In genomic region chr13:112071011-112071901, GRCh38 we compare ENCODE assay signal across 1 cellular context.
TF ChIP-seq lines count a peak whose summit lies in the region.

No MANE protein-coding gene starts in this region.

TF ChIP-seq in H1, 55 proteins besides CTCF, POLR2A, EP300 and RAD21 (continued from another document):
- TF ChIP-seq MAX (IDR thresholded peaks at IDR 0.05) (no peak), ATF3 (IDR thresholded peaks at IDR 0.05; ENCODE audit: insufficient read depth, low read depth, low read length) (no peak)
